ENCODE assay signal across 19 cellular contexts in the genomic region with DNA sequence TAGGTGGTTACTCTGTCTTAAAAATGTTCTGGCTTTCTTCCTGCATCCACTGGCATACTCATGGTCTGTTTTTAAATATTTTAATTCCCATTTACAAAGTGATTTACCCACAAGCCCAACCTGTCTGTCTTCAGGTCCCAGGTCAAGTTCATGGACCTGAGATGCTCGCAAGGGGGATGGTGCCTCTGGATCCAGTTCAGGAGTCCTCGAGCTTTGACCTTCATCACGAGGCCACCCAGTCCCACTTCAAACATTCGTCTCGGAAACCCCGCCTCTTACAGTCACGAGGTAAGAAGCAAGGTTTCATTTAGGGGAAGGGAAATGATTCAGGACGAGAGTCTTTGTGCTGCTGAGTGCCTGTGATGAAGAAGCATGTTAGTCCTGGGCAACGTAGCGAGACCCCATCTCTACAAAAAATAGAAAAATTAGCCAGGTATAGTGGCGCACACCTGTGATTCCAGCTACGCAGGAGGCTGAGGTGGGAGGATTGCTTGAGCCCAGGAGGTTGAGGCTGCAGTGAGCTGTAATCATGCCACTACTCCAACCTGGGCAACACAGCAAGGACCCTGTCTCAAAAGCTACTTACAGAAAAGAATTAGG. TPM values are rescaled to one million over a fixed set of nuclear protein-coding genes. Genes with fewer than 3 reads are reported as not detected.
"Had no signal": no experiment of that assay in that cellular context is flagged by ENCODE, and none has a peak within 500 bp of the region (broad histone marks: within the 10 kb centered on the region; RNA-seq: fewer than 3 reads in every experiment).

No MANE protein-coding gene starts in this region.

- H3K9me3 Mint-ChIP-seq: activated CD4-positive, alpha-beta T cell treated with anti-CD3 and anti-CD28 coated beads, Interleukin-2, amount 10 ng/mL, durations not matched to agents 7 days and 5 days; activated T-cell treated with anti-CD3 and anti-CD28 coated beads, Interleukin-2, amount 50 U/mL, for 24 hours; stimulated activated memory B cell treated with anti-CD40 and anti-IgM and Interleukin-4, amounts not matched to agents 10 μg/mL and 1 μg/mL and 100 μg/mL, for 72 hours had no signal

- H3K9me3 ChIP-seq: SJSA1, testis, uterus had no signal

- FAIRE-seq: small intestine had no signal

- H3K27ac ChIP-seq: coronary artery, SJSA1, testis, uterus had no signal

- DNase-seq: activated CD4-positive, alpha-beta T cell treated with anti-CD3 and anti-CD28 coated beads, Interleukin-2, amount 10 ng/mL, durations not matched to agents 7 days and 5 days; activated T-cell treated with anti-CD3 and anti-CD28 coated beads, Interleukin-2, amount 50 U/mL, for 24 hours; cerebellar nuclear complex; foreskin melanocyte; left ventricle myocardium superior; nucleus accumbens; small intestine; T-helper 2 cell; testis; trophoblast cell; uterus had no signal

- H3K27ac Mint-ChIP-seq: activated CD4-positive, alpha-beta T cell treated with anti-CD3 and anti-CD28 coated beads, Interleukin-2, amount 10 ng/mL, durations not matched to agents 7 days and 5 days; activated naive CD8-positive, alpha-beta T cell; stimulated activated memory B cell treated with anti-CD40 and anti-IgM and Interleukin-4, amounts not matched to agents 10 μg/mL and 1 μg/mL and 100 μg/mL, for 72 hours had no signal

- H3K27me3 ChIP-seq: hepatocyte, SJSA1, testis, uterus had no signal

- H2AFZ ChIP-seq: hepatocyte had no signal

- H3K4me3 ChIP-seq: coronary artery, hepatocyte, SJSA1, testis, uterus had no signal

- H3K36me3 ChIP-seq: uterus had no signal

- H3K4me3 Mint-ChIP-seq: activated CD4-positive, alpha-beta T cell treated with anti-CD3 and anti-CD28 coated beads, Interleukin-2, amount 10 ng/mL, durations not matched to agents 7 days and 5 days; activated naive CD8-positive, alpha-beta T cell; activated T-cell treated with anti-CD3 and anti-CD28 coated beads, Interleukin-2, amount 50 U/mL, for 24 hours; stimulated activated memory B cell treated with anti-CD40 and anti-IgM and Interleukin-4, amounts not matched to agents 10 μg/mL and 1 μg/mL and 100 μg/mL, for 72 hours had no signal

- H3K4me1 ChIP-seq: uterus had no signal

- H3K27me3 Mint-ChIP-seq: activated CD4-positive, alpha-beta T cell treated with anti-CD3 and anti-CD28 coated beads, Interleukin-2, amount 10 ng/mL, durations not matched to agents 7 days and 5 days; activated naive CD8-positive, alpha-beta T cell; activated T-cell treated with anti-CD3 and anti-CD28 coated beads, Interleukin-2, amount 50 U/mL, for 24 hours; stimulated activated memory B cell treated with anti-CD40 and anti-IgM and Interleukin-4, amounts not matched to agents 10 μg/mL and 1 μg/mL and 100 μg/mL, for 72 hours had no signal

- ATAC-seq: left ventricle myocardium superior; sciatic nerve; stimulated activated memory B cell treated with anti-CD40 and anti-IgM and Interleukin-4, amounts not matched to agents 10 μg/mL and 1 μg/mL and 100 μg/mL, for 72 hours had no signal

RNA-seq across cellular contexts. Expression of a gene that starts 48.3 kb away (rescaled TPM):
- total RNA-seq: activated CD4-positive, alpha-beta T cell treated with anti-CD3 and anti-CD28 coated beads, Interleukin-2, amount 10 ng/mL, durations not matched to agents 7 days and 5 days; myocyte; SJSA1; uterus had no signal
- polyA plus RNA-seq: neural cell had no signal
